7 cellular contexts compared by ENCODE assay signal in genomic region chr12:43580601-43581000, GRCh38. TPM values are rescaled to one million over a fixed set of nuclear protein-coding genes. Genes with fewer than 3 reads are reported as not detected.
"Had no signal": no experiment of that assay in that cellular context is flagged by ENCODE, and none has a peak within 500 bp of the region (broad histone marks: within the 10 kb centered on the region; RNA-seq: fewer than 3 reads in every experiment).

No MANE protein-coding gene starts in this region.

- H3K4me3 ChIP-seq: GM23248, HAP-1 had no signal

- DNase-seq: GM23248, GOT3, H7, HFFc6 had no signal

- H3K36me3 ChIP-seq: HAP-1 had no signal

- FAIRE-seq: HepG2 had no signal

RNA-seq across cellular contexts. Expression of gene ADAMTS20, which starts 28.6 kb away (rescaled TPM):
- total RNA-seq: GM23248, HepG2, HFFc6, HT1080 had no signal
